2 cellular contexts compared by ENCODE assay signal in genomic region chr13:91668844-91669495, GRCh38.
TF ChIP-seq lines count a peak whose summit lies in the region.

No MANE protein-coding gene starts in this region.

TF ChIP-seq in IMR-90, 13 proteins besides CTCF, POLR2A, EP300 and RAD21:
- TF ChIP-seq RFX5 (IDR thresholded peaks at IDR 0.05; ENCODE audit: low read depth, low read length): no peak
- TF ChIP-seq CEBPB (IDR thresholded peaks at IDR 0.05; ENCODE audit: low read depth, low read length): peak; percentile 63; the same call in 1 of the 2 replicates

TF ChIP-seq in GM23338, 12 proteins besides CTCF, POLR2A, EP300 and RAD21:
- TF ChIP-seq ZNF114 (CRISPR knock-in tag; IDR thresholded peaks at IDR 0.05) (no peak), STAT1 (IDR thresholded peaks at IDR 0.05; ENCODE audit: unreplicated experiment) (no peak)
